ENCODE assay signal across 16 cellular contexts in the genomic region with DNA sequence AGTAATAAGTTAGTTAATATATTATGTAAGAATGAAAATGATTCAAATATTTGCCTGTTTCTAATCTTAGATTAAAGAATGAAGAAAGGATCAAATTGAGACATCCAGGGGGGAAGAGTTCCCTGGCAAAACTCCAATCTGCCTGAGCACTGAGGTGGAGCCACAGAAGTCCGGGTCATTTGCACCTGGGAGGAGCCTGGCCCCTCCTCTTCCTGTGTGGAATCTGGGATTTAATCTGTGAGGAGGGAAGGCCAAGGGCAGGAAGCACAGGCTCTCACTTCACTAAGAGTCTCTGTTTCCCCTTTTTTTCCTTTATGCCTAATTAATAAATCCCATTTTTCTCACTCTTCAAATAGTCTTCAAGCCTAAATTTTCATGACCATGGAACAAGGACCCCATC.
DNase-seq lines count a peak whose midpoint lies in the region; ATAC-seq and TF ChIP-seq lines count a peak whose summit lies in the region.
"Had no signal": no experiment of that assay in that cellular context is flagged by ENCODE, and none has a peak within 500 bp of the region (broad histone marks: within the 10 kb centered on the region; RNA-seq: fewer than 3 reads in every experiment).

No MANE protein-coding gene starts in this region.

- no peak overlapping the region for H3K56ac ChIP-seq in H9 (ENCODE audit: insufficient read length, low read depth, low read length)
- H3K56ac ChIP-seq in mesendoderm (ENCODE audit: low read length), result no peak overlapping the region

- H2BK12ac ChIP-seq in H9 (ENCODE audit: insufficient read length, low read depth, low read length), result no peak overlapping the region

- H3K18ac ChIP-seq in H9 (ENCODE audit: insufficient read length, low read depth, low read length) (no peak overlapping the region), mesendoderm (ENCODE audit: low read length) (no peak overlapping the region)

- ATAC-seq in WTC11 (peak; percentile 83), HG02884 (IDR thresholded peaks at IDR 0.05; ENCODE audit: unreplicated experiment) (no peak), GM21619 (IDR thresholded peaks at IDR 0.05; ENCODE audit: unreplicated experiment) (no peak)
- ATAC-seq: CD8-positive, alpha-beta T cell had no signal

- H4K20me1 ChIP-seq in H9 (ENCODE audit: control insufficient read depth, insufficient read depth, insufficient read length), result no peaks in the 10 kb centered on the region
- H4K20me1 ChIP-seq: BLaER1 had no signal

- H3K14ac ChIP-seq in H9 (ENCODE audit: insufficient read depth, low read length), result no peak overlapping the region

- H3K79me2 ChIP-seq in H9 (ENCODE audit: insufficient read depth, low read length) (no peaks in the 10 kb centered on the region), mesendoderm (ENCODE audit: control insufficient read depth, insufficient read depth, low read length) (no peaks in the 10 kb centered on the region)

- H3K9ac ChIP-seq in H9 (ENCODE audit: extremely low read depth, insufficient read length, low read length) (no peak overlapping the region), mesendoderm (ENCODE audit: low read length) (no peak overlapping the region)
- H3K9ac ChIP-seq: BLaER1, GM23248 had no signal

- no peak overlapping the region for H2AK5ac ChIP-seq in H9 (ENCODE audit: insufficient read length, low read length)
- no peak overlapping the region for H2AK5ac ChIP-seq in mesendoderm (ENCODE audit: low read length)

- H3K27ac Mint-ChIP-seq in H9 (no peak overlapping the region; a peak in 1 of 7 replicates), WTC11 (no peak overlapping the region)
- H3K27ac Mint-ChIP-seq: B cell; CD4-positive, CD25-positive, alpha-beta regulatory T cell; CD8-positive, alpha-beta T cell had no signal

- H3K4me3 Mint-ChIP-seq in H9 (no peak overlapping the region), WTC11 (no peak overlapping the region)
- H3K4me3 Mint-ChIP-seq: B cell; CD4-positive, CD25-positive, alpha-beta regulatory T cell; CD8-positive, alpha-beta T cell had no signal

- no peak overlapping the region for H3K4me3 ChIP-seq in mesendoderm (ENCODE audit: low read length)
- H3K4me3 ChIP-seq: BLaER1, GM23248 had no signal

- H3K27me3 ChIP-seq in H9 (ENCODE audit: insufficient read depth, low read length) (no peaks in the 10 kb centered on the region), mesendoderm (ENCODE audit: insufficient read depth, low read length, poor library complexity) (no peaks in the 10 kb centered on the region)
- H3K27me3 ChIP-seq: BLaER1 had no signal

- CTCF ChIA-PET in WTC11 (lab: Charles Lee), result no interaction called here

- no peak overlapping the region for H3K27ac ChIP-seq in H9 (ENCODE audit: insufficient read length, low read depth, low read length)
- no peak overlapping the region for H3K27ac ChIP-seq in mesendoderm (ENCODE audit: low read depth, low read length)
- H3K27ac ChIP-seq: BLaER1, C4-2B, GM23248 had no signal

- no peaks in the 10 kb centered on the region for H3K27me3 Mint-ChIP-seq in H9 (ENCODE audit: low read depth)
- H3K27me3 Mint-ChIP-seq in WTC11 (ENCODE audit: low read depth), result no peaks in the 10 kb centered on the region
- H3K27me3 Mint-ChIP-seq: B cell; CD4-positive, CD25-positive, alpha-beta regulatory T cell had no signal

- TF ChIP-seq CTCF in H9 (conservative IDR thresholded peaks at IDR 0.05), result no peak
- no peak for TF ChIP-seq CTCF in WTC11 (IDR thresholded peaks at IDR 0.05)

- H3K4me1 Mint-ChIP-seq in H9 (peaks cover 3 to 4% of the 10 kb centered on the region in 2 experiments; a peak in 2 of 4 replicates), WTC11 (peaks cover 10% of the 10 kb centered on the region)
- H3K4me1 Mint-ChIP-seq: B cell; CD4-positive, CD25-positive, alpha-beta regulatory T cell had no signal

- H3K4me2 ChIP-seq in H9 (ENCODE audit: insufficient read depth, insufficient read length, low read length), result no peak overlapping the region
- no peak overlapping the region for H3K4me2 ChIP-seq in mesendoderm (ENCODE audit: low read length)
- H3K4me2 ChIP-seq: BLaER1 had no signal

- H3K23me2 ChIP-seq in H9 (ENCODE audit: insufficient read length, low read depth, low read length, poor library complexity, severe bottlenecking), result no peaks in the 10 kb centered on the region

- H4K8ac ChIP-seq in H9 (replicated peaks; ENCODE audit: insufficient read length, low read depth, low read length), result no peak overlapping the region
- H4K8ac ChIP-seq in mesendoderm (ENCODE audit: low read depth, low read length), result no peak overlapping the region

- H4K5ac ChIP-seq in H9 (ENCODE audit: insufficient read length, low read depth, low read length) (no peak overlapping the region), mesendoderm (ENCODE audit: low read length) (no peak overlapping the region)

- POLR2A ChIA-PET in WTC11 (lab: Charles Lee), result no interaction called here

- H3K79me1 ChIP-seq in H9 (ENCODE audit: insufficient read depth, low read depth, low read length, poor library complexity, severe bottlenecking), result no peaks in the 10 kb centered on the region
- no peaks in the 10 kb centered on the region for H3K79me1 ChIP-seq in mesendoderm (ENCODE audit: low read length)

- no peaks in the 10 kb centered on the region for H3K9me3 Mint-ChIP-seq in H9
- peaks cover 3% of the 10 kb centered on the region; the same call in 1 of the 2 replicates for H3K9me3 Mint-ChIP-seq in WTC11

- H3K4ac ChIP-seq in H9 (ENCODE audit: low read depth, low read length), result no peak overlapping the region
- no peak overlapping the region for H3K4ac ChIP-seq in mesendoderm (ENCODE audit: low read depth, low read length)

- no peak overlapping the region for H4K91ac ChIP-seq in H9 (ENCODE audit: insufficient read length, low read depth, low read length)

- DNase-seq in H9 (peak; percentile 41), WTC11 (ENCODE audit: low spot score) (peak; percentile 13), mesendoderm (peak; percentile 19)
- no peak for DNase-seq in activated CD8-positive, alpha-beta memory T cell treated with anti-CD3 and anti-CD28 coated beads, Interleukin-2, amount 50 U/mL, for 48 hours
- DNase-seq: Caco-2; CD4-positive, CD25-positive, alpha-beta regulatory T cell; CD8-positive, alpha-beta T cell; DMS153; DND-41; GM23248; HCEC 1CT had no signal

- H2BK120ac ChIP-seq in H9 (ENCODE audit: low read depth, low read length, poor library complexity, severe bottlenecking) (no peak overlapping the region), mesendoderm (ENCODE audit: low read depth, low read length) (no peak overlapping the region)

- H2BK20ac ChIP-seq in H9 (ENCODE audit: low read depth, low read length, poor library complexity, severe bottlenecking), result no peak overlapping the region

- H2BK5ac ChIP-seq in H9 (ENCODE audit: insufficient read length, low read length) (no peak overlapping the region), mesendoderm (ENCODE audit: low read length) (no peak overlapping the region)

- H3K36me3 ChIP-seq in mesendoderm (ENCODE audit: control insufficient read depth, insufficient read depth, low read length), result no peaks in the 10 kb centered on the region
- H3K36me3 ChIP-seq: BLaER1 had no signal

- H3K23ac ChIP-seq in H9 (ENCODE audit: insufficient read length, low read depth, low read length) (no peak overlapping the region), mesendoderm (ENCODE audit: low read length) (no peak overlapping the region)

- no peaks in the 10 kb centered on the region for H3K4me1 ChIP-seq in H9 (ENCODE audit: insufficient read depth, low read length)
- no peaks in the 10 kb centered on the region for H3K4me1 ChIP-seq in mesendoderm (ENCODE audit: control insufficient read depth, low read depth, low read length)
- H3K4me1 ChIP-seq: BLaER1, Caco-2 had no signal

- no peaks in the 10 kb centered on the region for H3K9me3 ChIP-seq in H9 (ENCODE audit: control insufficient read depth, low read depth, low read length)
- H3K9me3 ChIP-seq: BLaER1, Caco-2 had no signal

- H3K36me3 Mint-ChIP-seq in H9 (ENCODE audit: insufficient read depth in 1 of 3, low read depth in 3 of 3) (no peaks in the 10 kb centered on the region), WTC11 (no peaks in the 10 kb centered on the region)

- H2BK15ac ChIP-seq in H9 (ENCODE audit: low read depth, low read length) (no peak overlapping the region), mesendoderm (replicated peaks; ENCODE audit: low read depth) (no peak overlapping the region)

- no CpG with 5 or more reads among the region's 1 CpG for WGBS in H9 (ENCODE audit: extremely low coverage, insufficient read length, low lambda C conversion rate)
- no CpG with 5 or more reads among the region's 1 CpG for WGBS in mesendoderm (ENCODE audit: extremely low coverage, insufficient coverage, low lambda C conversion rate)

- no peak overlapping the region for H3T11ph ChIP-seq in H9 (ENCODE audit: low read length)

- H2AFZ ChIP-seq in H9 (ENCODE audit: low read length), result no peak overlapping the region
- H2AFZ ChIP-seq: GM23248 had no signal

TF ChIP-seq in WTC11, 78 proteins besides CTCF, POLR2A, EP300 and RAD21 (continues in another document):
- TF ChIP-seq, protein P1, sequence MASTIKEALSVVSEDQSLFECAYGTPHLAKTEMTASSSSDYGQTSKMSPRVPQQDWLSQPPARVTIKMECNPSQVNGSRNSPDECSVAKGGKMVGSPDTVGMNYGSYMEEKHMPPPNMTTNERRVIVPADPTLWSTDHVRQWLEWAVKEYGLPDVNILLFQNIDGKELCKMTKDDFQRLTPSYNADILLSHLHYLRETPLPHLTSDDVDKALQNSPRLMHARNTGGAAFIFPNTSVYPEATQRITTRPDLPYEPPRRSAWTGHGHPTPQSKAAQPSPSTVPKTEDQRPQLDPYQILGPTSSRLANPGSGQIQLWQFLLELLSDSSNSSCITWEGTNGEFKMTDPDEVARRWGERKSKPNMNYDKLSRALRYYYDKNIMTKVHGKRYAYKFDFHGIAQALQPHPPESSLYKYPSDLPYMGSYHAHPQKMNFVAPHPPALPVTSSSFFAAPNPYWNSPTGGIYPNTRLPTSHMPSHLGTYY (CRISPR knock-in tag; IDR thresholded peaks at IDR 0.05), result no peak
- TF ChIP-seq, protein P2, sequence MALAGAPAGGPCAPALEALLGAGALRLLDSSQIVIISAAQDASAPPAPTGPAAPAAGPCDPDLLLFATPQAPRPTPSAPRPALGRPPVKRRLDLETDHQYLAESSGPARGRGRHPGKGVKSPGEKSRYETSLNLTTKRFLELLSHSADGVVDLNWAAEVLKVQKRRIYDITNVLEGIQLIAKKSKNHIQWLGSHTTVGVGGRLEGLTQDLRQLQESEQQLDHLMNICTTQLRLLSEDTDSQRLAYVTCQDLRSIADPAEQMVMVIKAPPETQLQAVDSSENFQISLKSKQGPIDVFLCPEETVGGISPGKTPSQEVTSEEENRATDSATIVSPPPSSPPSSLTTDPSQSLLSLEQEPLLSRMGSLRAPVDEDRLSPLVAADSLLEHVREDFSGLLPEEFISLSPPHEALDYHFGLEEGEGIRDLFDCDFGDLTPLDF (CRISPR knock-in tag; IDR thresholded peaks at IDR 0.05), result no peak
- TF ChIP-seq KAT7 (CRISPR knock-in tag; IDR thresholded peaks at IDR 0.05; ENCODE audit: borderline replicate concordance) (no peak), ZNF138 (CRISPR knock-in tag; conservative IDR thresholded peaks at IDR 0.05) (no peak), ESRRA (CRISPR knock-in tag; IDR thresholded peaks at IDR 0.05; ENCODE audit: borderline replicate concordance) (no peak)
